ENCODE assay signal across 19 cellular contexts in the genomic region with DNA sequence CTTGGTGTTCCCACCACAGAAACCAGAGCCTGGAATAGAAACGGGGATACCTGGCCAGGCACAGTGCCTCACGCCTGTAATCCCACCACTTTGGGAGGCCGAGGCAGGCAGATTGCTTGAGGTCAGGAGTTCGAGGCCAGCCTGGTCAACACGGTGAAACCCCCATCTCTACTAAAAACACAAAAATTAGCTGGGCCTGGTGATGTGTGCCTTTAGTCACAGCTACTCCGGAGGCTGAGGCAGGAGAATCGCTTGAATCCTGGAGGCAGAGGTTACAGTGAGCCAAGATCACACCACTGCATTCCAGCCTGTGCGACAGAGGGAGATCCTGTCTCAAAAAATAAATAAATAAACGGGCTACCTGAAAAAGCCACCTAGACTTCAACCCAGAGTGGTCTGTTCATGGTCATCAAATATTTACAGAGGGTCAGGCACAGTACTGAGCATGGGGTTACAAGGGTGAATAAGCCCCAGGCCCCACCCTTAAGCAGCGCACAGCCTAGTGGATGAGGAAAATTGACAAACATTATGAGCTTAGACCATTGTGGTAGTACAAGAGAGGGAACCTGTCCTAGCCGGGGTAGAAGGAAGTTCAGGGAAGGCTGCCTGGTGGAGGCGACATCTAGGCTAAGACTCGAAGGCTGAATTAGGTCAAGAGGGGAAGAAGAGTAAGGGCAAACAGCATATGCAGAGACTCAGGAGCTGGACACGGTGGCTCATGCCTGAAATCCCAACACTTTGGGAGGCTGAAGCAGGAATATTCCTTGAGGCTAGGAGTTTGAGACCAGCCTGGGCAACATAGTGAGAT. TPM values are rescaled to one million over a fixed set of nuclear protein-coding genes. Genes with fewer than 3 reads are reported as not detected.
DNase-seq lines count a peak whose midpoint lies in the region; ATAC-seq, FAIRE-seq and TF ChIP-seq lines count a peak whose summit lies in the region.
"Had no signal": no experiment of that assay in that cellular context is flagged by ENCODE, and none has a peak within 500 bp of the region (broad histone marks: within the 10 kb centered on the region; RNA-seq: fewer than 3 reads in every experiment).

No MANE protein-coding gene starts in this region.

- 2% methylated on average over 14 of the region's 14 CpGs for WGBS in HepG2 (ENCODE audit: low lambda C conversion rate)
- 59 to 73% methylated on average over 14 of the region's 14 CpGs for WGBS in body of pancreas, 2 donors
- 88% methylated on average over 14 of the region's 14 CpGs for WGBS in suprapubic skin

- TF ChIP-seq EP300 in HepG2 (IDR thresholded peaks at IDR 0.05; ENCODE audit: low read depth in 2 of 2, low read length in 2 of 2), result peak; percentile 63 to 93; a peak in 3 of 4 replicates
- TF ChIP-seq EP300 in HepG2 (CRISPR knock-in tag; IDR thresholded peaks at IDR 0.05; ENCODE audit: borderline replicate concordance), result no peak; the same call in 1 of the 2 replicates
- TF ChIP-seq EP300 in suprapubic skin (IDR thresholded peaks at IDR 0.05), result no peak

- H3K27me3 ChIP-seq in GM23338 (ENCODE audit: insufficient read depth) (no peaks in the 10 kb centered on the region), RWPE2 (ENCODE audit: insufficient read depth, poor library complexity, severe bottlenecking) (no peaks in the 10 kb centered on the region), HepG2 (ENCODE audit: control insufficient read depth in 1 of 2, insufficient read depth in 2 of 2, low read length in 2 of 2) (no peaks in the 10 kb centered on the region; a peak in 1 of 5 replicates), neural progenitor cell (no peaks in the 10 kb centered on the region), body of pancreas (no peaks in the 10 kb centered on the region), suprapubic skin (no peaks in the 10 kb centered on the region)

- TF ChIP-seq CTCF in GM23338 (conservative IDR thresholded peaks at IDR 0.05; ENCODE audit: low read depth in 2 of 2) (no peak), RWPE2 (IDR thresholded peaks at IDR 0.05; ENCODE audit: poor library complexity, severe bottlenecking) (no peak), HepG2 (CRISPR knock-in tag; IDR thresholded peaks at IDR 0.05) (peak; percentile 54), neural progenitor cell (IDR thresholded peaks at IDR 0.05) (no peak), body of pancreas (IDR thresholded peaks at IDR 0.05) (no peak), suprapubic skin (IDR thresholded peaks at IDR 0.05) (no peak)

- ATAC-seq in GM23338 (no peak), RWPE2 (ENCODE audit: low read depth) (peak; percentile 15; the same call in 1 of the 3 replicates), HepG2 (peak; percentile 90), body of pancreas (no peak)

- H3K4me3 ChIP-seq in GM23338 (no peak overlapping the region), RWPE2 (ENCODE audit: severe bottlenecking) (no peak overlapping the region), HepG2 (replicated peaks in 1 of 3; ENCODE audit: insufficient read depth in 1 of 3, low read depth in 2 of 3, low read length in 3 of 3) (peak overlapping the region in 1 of 3 experiments; percentile 21; a peak in 1 of 6 replicates), neural progenitor cell (no peak overlapping the region), body of pancreas (no peak overlapping the region), suprapubic skin (no peak overlapping the region)
- H3K4me3 ChIP-seq: PC-9 had no signal

- H3K4me1 Mint-ChIP-seq in GM23338 (peaks cover 20% of the 10 kb centered on the region), neural progenitor cell (peaks cover 19% of the 10 kb centered on the region)

- TF ChIP-seq RAD21 in HepG2 (CRISPR knock-in tag; IDR thresholded peaks at IDR 0.05), result peak; percentile 33; the same call in 1 of the 2 replicates

- H3K4me2 ChIP-seq in GM23338, result no peak overlapping the region
- peak overlapping the region; percentile 68 for H3K4me2 ChIP-seq in HepG2 (ENCODE audit: low read depth, low read length)
- H3K4me2 ChIP-seq in neural progenitor cell, result no peak overlapping the region
- H3K4me2 ChIP-seq: PC-9 had no signal

- POLR2A ChIA-PET in HepG2 (lab: Yijun Ruan, JAX), result interaction anchor here (0.6 to 6.0 kb wide), 15 partner anchors 8 to 93 kb away, joined by 3 to 100 read pairs (median 12); a partner anchor contains a TSS

- DNase-seq in GM23338 (ENCODE audit: low spot score) (no peak), RWPE2 (ENCODE audit: low spot score) (no peak), HepG2 (ENCODE audit: low spot score) (peak; percentile 98), neural progenitor cell (ENCODE audit: low spot score) (no peak), body of pancreas (no peak), GM19239 (ENCODE audit: insufficient read length, low spot score) (no peak), suprapubic skin (ENCODE audit: low spot score in 2 of 2) (no peak)
- DNase-seq: Calu3, DMS79 treated with DMSO at 0.1 percent for 48 hours, HCEC 1CT, NCI-H1092, NCI-H146, NCI-H2081, NCI-H510A, NCI-H774, PC-9, SHP77 treated with DMSO at 0.1 percent for 48 hours had no signal

- H3K36me3 Mint-ChIP-seq in GM23338 (ENCODE audit: low read depth) (peaks cover 3% of the 10 kb centered on the region; the same call in 1 of the 3 replicates), neural progenitor cell (no peaks in the 10 kb centered on the region)

- no peaks in the 10 kb centered on the region for H3F3A ChIP-seq in GM23338 (replicated peaks; ENCODE audit: low read depth)
- H3F3A ChIP-seq in neural progenitor cell (ENCODE audit: low read depth), result peaks cover 30% of the 10 kb centered on the region

- CTCF ChIA-PET in HepG2 (lab: Yijun Ruan, JAX; ENCODE audit: low intra/inter-chr PET ratio, low total read pairs), result no interaction called here

- H3K9ac ChIP-seq in HepG2 (ENCODE audit: insufficient read depth, low read depth, low read length), result no peak overlapping the region; the same call in 1 of the 2 replicates
- no peak overlapping the region for H3K9ac ChIP-seq in neural progenitor cell

- H3K9me3 Mint-ChIP-seq in GM23338, result no peaks in the 10 kb centered on the region
- no peaks in the 10 kb centered on the region for H3K9me3 Mint-ChIP-seq in neural progenitor cell

- H3K27me3 Mint-ChIP-seq in GM23338 (ENCODE audit: insufficient read depth, low read depth, poor library complexity) (peaks cover 12% of the 10 kb centered on the region), neural progenitor cell (ENCODE audit: insufficient read depth, low read depth) (peaks cover 12% of the 10 kb centered on the region)

- in situ Hi-C loops in HepG2 (cut with HindIII; ENCODE audit: extremely low pct_ligation_motif_present, low pct_unique_long_range_greater_than_20kb), result no loop called here

- no peaks in the 10 kb centered on the region for H3K9me2 ChIP-seq in GM23338 (ENCODE audit: insufficient read depth)

- FAIRE-seq in HepG2 (lab: Jason Lieb, UNC) (peak; percentile 90), GM19239 (lab: Jason Lieb, UNC) (no peak)
- FAIRE-seq: G401.6 had no signal

- H3K79me2 ChIP-seq in GM23338 (replicated peaks; ENCODE audit: insufficient read depth) (0 out of 2 replicates have a peak, but pooled peaks cover 2% of the 10 kb centered on the region), HepG2 (ENCODE audit: insufficient read depth, low read length) (no peaks in the 10 kb centered on the region), neural progenitor cell (ENCODE audit: low read depth) (peaks cover 3% of the 10 kb centered on the region)

- intact Hi-C loops in HepG2 (cut with micrococcal nuclease; ENCODE audit: unreplicated experiment) (loop anchor here (2.0 kb wide), 1 partner anchor 36 kb away; a partner anchor contains a TSS), body of pancreas (cut with DNase I) (no loop called here)

- no peak overlapping the region for H2AFZ ChIP-seq in GM23338
- H2AFZ ChIP-seq in HepG2 (ENCODE audit: low read length), result no peak overlapping the region
- no peak overlapping the region for H2AFZ ChIP-seq in neural progenitor cell (replicated peaks)
- H2AFZ ChIP-seq: PC-9 had no signal

- H3K9me3 ChIP-seq in RWPE2 (ENCODE audit: severe bottlenecking) (no peaks in the 10 kb centered on the region), HepG2 (ENCODE audit: low read length) (no peaks in the 10 kb centered on the region), neural progenitor cell (ENCODE audit: low read depth) (no peaks in the 10 kb centered on the region), body of pancreas (no peaks in the 10 kb centered on the region), suprapubic skin (no peaks in the 10 kb centered on the region)

- no peaks in the 10 kb centered on the region for H3K36me3 ChIP-seq in GM23338 (ENCODE audit: insufficient read depth)
- H3K36me3 ChIP-seq in RWPE2 (ENCODE audit: low read depth), result no peaks in the 10 kb centered on the region
- no peaks in the 10 kb centered on the region for H3K36me3 ChIP-seq in HepG2 (replicated peaks in 1 of 2; ENCODE audit: control insufficient read depth in 1 of 2, insufficient read depth in 2 of 2, low read length in 2 of 2)
- no peaks in the 10 kb centered on the region for H3K36me3 ChIP-seq in neural progenitor cell
- no peaks in the 10 kb centered on the region for H3K36me3 ChIP-seq in body of pancreas (replicated peaks in 1 of 2; ENCODE audit: insufficient read depth in 1 of 2, low read depth in 2 of 2)
- H3K36me3 ChIP-seq in suprapubic skin, result no peaks in the 10 kb centered on the region

- no peaks in the 10 kb centered on the region for H4K20me1 ChIP-seq in GM23338 (replicated peaks; ENCODE audit: insufficient read depth)
- H4K20me1 ChIP-seq in HepG2 (ENCODE audit: insufficient read depth, low read length), result no peaks in the 10 kb centered on the region
- no peaks in the 10 kb centered on the region for H4K20me1 ChIP-seq in neural progenitor cell (ENCODE audit: low read depth)

- TF ChIP-seq POLR2A in HepG2 (IDR thresholded peaks at IDR 0.05; ENCODE audit: insufficient read depth in 1 of 2, low read depth in 2 of 2, low read length in 2 of 2) (no peak), body of pancreas (IDR thresholded peaks at IDR 0.05) (no peak), suprapubic skin (IDR thresholded peaks at IDR 0.05) (no peak)

- H3K27ac ChIP-seq in GM23338 (ENCODE audit: low read depth) (no peak overlapping the region), RWPE2 (ENCODE audit: poor library complexity, severe bottlenecking) (no peak overlapping the region), HepG2 (ENCODE audit: extremely low read length, insufficient read depth, low read length) (peak overlapping the region; percentile 72), neural progenitor cell (peak overlapping the region; percentile 61), body of pancreas (no peak overlapping the region), suprapubic skin (no peak overlapping the region)
- H3K27ac ChIP-seq: HL-60, PC-9 had no signal

- H3K4me3 Mint-ChIP-seq in GM23338 (no peak overlapping the region), neural progenitor cell (no peak overlapping the region)

- H3K27ac Mint-ChIP-seq in GM23338 (peak overlapping the region; percentile 0; the same call in 1 of the 2 replicates), neural progenitor cell (no peak overlapping the region)

- BruUV-seq in HepG2 (replicated peaks; lab: Mats Ljungman, UMichigan), result no TSS peak

- no peaks in the 10 kb centered on the region for H3K4me1 ChIP-seq in GM23338 (ENCODE audit: insufficient read depth)
- no peaks in the 10 kb centered on the region for H3K4me1 ChIP-seq in RWPE2 (ENCODE audit: insufficient read depth, poor library complexity, severe bottlenecking)
- peaks cover 79% of the 10 kb centered on the region for H3K4me1 ChIP-seq in HepG2 (ENCODE audit: insufficient read depth, low read length)
- peaks cover 13% of the 10 kb centered on the region for H3K4me1 ChIP-seq in neural progenitor cell
- no peaks in the 10 kb centered on the region for H3K4me1 ChIP-seq in body of pancreas
- H3K4me1 ChIP-seq in suprapubic skin, result peaks cover 23% of the 10 kb centered on the region

RNA-seq across cellular contexts. Expression of a gene that starts 7.2 kb away (rescaled TPM):
- 26.1 and 27.0 TPM in 2 replicates for total RNA-seq in GM23338 (2014; rRNA removed; shearing (Covaris generic))
- 28.3 and 37.0 TPM in 2 replicates for polyA plus RNA-seq in GM23338 (2016; fragmentation: Nextera tagmentation; extraction: Ambion mirVana)
- total RNA-seq in HepG2 (2016; rRNA removed; fragmentation: Illumina TruSeq; extraction: Trizol), result 18.5 and 20.9 TPM in 2 replicates
- 30.2 and 42.6 TPM in 2 replicates for total RNA-seq in HepG2 (2016; cell fraction: cytosol; rRNA removed; fragmentation: Illumina TruSeq; extraction: Trizol; ENCODE audit: low read depth)
- 17.6 and 21.4 TPM in 2 replicates for total RNA-seq in HepG2 (2016; cell fraction: insoluble cytoplasmic fraction; rRNA removed; fragmentation: Illumina TruSeq; extraction: Trizol)
- 35.4 and 44.6 TPM in 2 replicates for total RNA-seq in HepG2 (2016; cell fraction: membrane; rRNA removed; fragmentation: Illumina TruSeq; extraction: Trizol)
- total RNA-seq in HepG2 (2016; cell fraction: nucleus; rRNA removed; fragmentation: Illumina TruSeq; extraction: Trizol), result 19.3 and 21.9 TPM in 2 replicates
- polyA plus RNA-seq in HepG2 (2011; rRNA removed), result 21.6 and 24.4 TPM in 2 replicates
- polyA plus RNA-seq in HepG2 (2011; cell fraction: cytosol; rRNA removed), result 19.5 and 26.1 TPM in 2 replicates
- polyA plus RNA-seq in HepG2 (2011; cell fraction: nucleus; rRNA removed), result 38.0 and 44.1 TPM in 2 replicates
- polyA plus RNA-seq in HepG2 (2012), result 22.9 and 30.3 TPM in 2 replicates
- 41.4 and 54.3 TPM in 2 replicates for polyA plus RNA-seq in HepG2 (2016; cell fraction: cytosol; fragmentation: Illumina TruSeq; extraction: Trizol; ENCODE audit: low read depth)
- 27.4 and 35.6 TPM in 2 replicates for polyA plus RNA-seq in HepG2 (2016; cell fraction: insoluble cytoplasmic fraction; fragmentation: Illumina TruSeq; extraction: Trizol; ENCODE audit: low read depth)
- polyA plus RNA-seq in HepG2 (2016; cell fraction: membrane; fragmentation: Illumina TruSeq; extraction: Trizol; ENCODE audit: low read depth), result 51.1 and 55.4 TPM in 2 replicates
- 35.5 and 37.2 TPM in 2 replicates for polyA plus RNA-seq in HepG2 (2016; cell fraction: nucleus; fragmentation: Illumina TruSeq; extraction: Trizol; ENCODE audit: insufficient read depth, low read depth)
- polyA minus RNA-seq in HepG2 (2011; rRNA and poly(A)+ RNA removed; ENCODE audit: low replicate concordance), result 40.1 and 74.5 TPM in 2 replicates
- 19.4 and 24.4 TPM in 2 replicates for polyA minus RNA-seq in HepG2 (2011; cell fraction: cytosol; rRNA and poly(A)+ RNA removed)
- 55.2 and 63.6 TPM in 2 replicates for polyA minus RNA-seq in HepG2 (2011; cell fraction: nucleus; rRNA and poly(A)+ RNA removed)
- total RNA-seq in neural progenitor cell (ENCODE audit: low replicate concordance), result 9.5 and 24.5 TPM in 2 replicates
- 10 to 100 TPM; 20.2 to 28.7 TPM for total RNA-seq in body of pancreas
- total RNA-seq in suprapubic skin, result 10 to 100 TPM; 37.2 to 70.3 (median 42.4) TPM

RNA-seq across cellular contexts. Expression of a gene that starts 15.3 kb away (rescaled TPM):
- 141 and 160 TPM in 2 replicates for total RNA-seq in GM23338 (2014; rRNA removed; shearing (Covaris generic))
- polyA plus RNA-seq in GM23338 (2016; fragmentation: Nextera tagmentation; extraction: Ambion mirVana) (107 and 108 TPM in 2 replicates), HepG2 (2011; rRNA removed) (28.6 and 30.7 TPM in 2 replicates)
- total RNA-seq in HepG2 (2016; rRNA removed; fragmentation: Illumina TruSeq; extraction: Trizol) (7.0 and 16.9 TPM in 2 replicates), neural progenitor cell (ENCODE audit: low replicate concordance) (22.3 and 54.4 TPM in 2 replicates), body of pancreas (100 to 1,000 TPM; 109 to 198 TPM), suprapubic skin (100 to 1,000 TPM in 1 of 4 donors, 10 to 100 TPM in 3; 49.2 to 138 (median 70.4) TPM)
- total RNA-seq in HepG2 (2016; cell fraction: cytosol; rRNA removed; fragmentation: Illumina TruSeq; extraction: Trizol; ENCODE audit: low read depth), result 3.6 and 5.4 TPM in 2 replicates
- 5.7 and 18.2 TPM in 2 replicates for total RNA-seq in HepG2 (2016; cell fraction: insoluble cytoplasmic fraction; rRNA removed; fragmentation: Illumina TruSeq; extraction: Trizol)
- 6.1 and 6.9 TPM in 2 replicates for total RNA-seq in HepG2 (2016; cell fraction: membrane; rRNA removed; fragmentation: Illumina TruSeq; extraction: Trizol)
- 18.3 and 22.2 TPM in 2 replicates for total RNA-seq in HepG2 (2016; cell fraction: nucleus; rRNA removed; fragmentation: Illumina TruSeq; extraction: Trizol)
- polyA plus RNA-seq in HepG2 (2011; cell fraction: cytosol; rRNA removed), result 26.4 and 36.2 TPM in 2 replicates
- 25.4 and 33.0 TPM in 2 replicates for polyA plus RNA-seq in HepG2 (2011; cell fraction: nucleus; rRNA removed)
- polyA plus RNA-seq in HepG2 (2012), result 13.5 and 20.7 TPM in 2 replicates
- 6.3 and 6.9 TPM in 2 replicates for polyA plus RNA-seq in HepG2 (2016; cell fraction: cytosol; fragmentation: Illumina TruSeq; extraction: Trizol; ENCODE audit: low read depth)
- polyA plus RNA-seq in HepG2 (2016; cell fraction: insoluble cytoplasmic fraction; fragmentation: Illumina TruSeq; extraction: Trizol; ENCODE audit: low read depth), result 7.2 and 10.5 TPM in 2 replicates
- 7.7 and 8.9 TPM in 2 replicates for polyA plus RNA-seq in HepG2 (2016; cell fraction: membrane; fragmentation: Illumina TruSeq; extraction: Trizol; ENCODE audit: low read depth)
- polyA plus RNA-seq in HepG2 (2016; cell fraction: nucleus; fragmentation: Illumina TruSeq; extraction: Trizol; ENCODE audit: insufficient read depth, low read depth), result 31.7 and 37.7 TPM in 2 replicates
- polyA minus RNA-seq in HepG2 (2011; rRNA and poly(A)+ RNA removed; ENCODE audit: low replicate concordance), result 3.3 and 51.4 TPM in 2 replicates
- polyA minus RNA-seq in HepG2 (2011; cell fraction: cytosol; rRNA and poly(A)+ RNA removed), result 17.1 and 20.1 TPM in 2 replicates
- 8.1 and 10.7 TPM in 2 replicates for polyA minus RNA-seq in HepG2 (2011; cell fraction: nucleus; rRNA and poly(A)+ RNA removed)

RNA-seq across cellular contexts. Expression of a gene that starts 36.1 kb away (rescaled TPM):
- total RNA-seq in GM23338 (2014; rRNA removed; shearing (Covaris generic)), result 31.4 and 39.9 TPM in 2 replicates
- 52.8 and 63.9 TPM in 2 replicates for polyA plus RNA-seq in GM23338 (2016; fragmentation: Nextera tagmentation; extraction: Ambion mirVana)
- 63.8 and 202 TPM in 2 replicates for total RNA-seq in HepG2 (2016; rRNA removed; fragmentation: Illumina TruSeq; extraction: Trizol)
- total RNA-seq in HepG2 (2016; cell fraction: cytosol; rRNA removed; fragmentation: Illumina TruSeq; extraction: Trizol; ENCODE audit: low read depth), result 83.9 and 87.3 TPM in 2 replicates
- total RNA-seq in HepG2 (2016; cell fraction: insoluble cytoplasmic fraction; rRNA removed; fragmentation: Illumina TruSeq; extraction: Trizol), result 57.2 and 212 TPM in 2 replicates
- 50.4 and 53.1 TPM in 2 replicates for total RNA-seq in HepG2 (2016; cell fraction: membrane; rRNA removed; fragmentation: Illumina TruSeq; extraction: Trizol)
- 213 and 263 TPM in 2 replicates for total RNA-seq in HepG2 (2016; cell fraction: nucleus; rRNA removed; fragmentation: Illumina TruSeq; extraction: Trizol)
- polyA plus RNA-seq in HepG2 (2011; rRNA removed), result 222 and 231 TPM in 2 replicates
- 240 and 265 TPM in 2 replicates for polyA plus RNA-seq in HepG2 (2011; cell fraction: cytosol; rRNA removed)
- polyA plus RNA-seq in HepG2 (2011; cell fraction: nucleus; rRNA removed), result 851 and 910 TPM in 2 replicates
- 102 and 105 TPM in 2 replicates for polyA plus RNA-seq in HepG2 (2012)
- polyA plus RNA-seq in HepG2 (2016; cell fraction: cytosol; fragmentation: Illumina TruSeq; extraction: Trizol; ENCODE audit: low read depth), result 37.4 and 39.2 TPM in 2 replicates
- 82.4 and 101 TPM in 2 replicates for polyA plus RNA-seq in HepG2 (2016; cell fraction: insoluble cytoplasmic fraction; fragmentation: Illumina TruSeq; extraction: Trizol; ENCODE audit: low read depth)
- polyA plus RNA-seq in HepG2 (2016; cell fraction: membrane; fragmentation: Illumina TruSeq; extraction: Trizol; ENCODE audit: low read depth), result 45.6 and 51.6 TPM in 2 replicates
- 573 and 587 TPM in 2 replicates for polyA plus RNA-seq in HepG2 (2016; cell fraction: nucleus; fragmentation: Illumina TruSeq; extraction: Trizol; ENCODE audit: insufficient read depth, low read depth)
- 289 and 410 TPM in 2 replicates for polyA minus RNA-seq in HepG2 (2011; rRNA and poly(A)+ RNA removed; ENCODE audit: low replicate concordance)
- polyA minus RNA-seq in HepG2 (2011; cell fraction: cytosol; rRNA and poly(A)+ RNA removed), result 109 and 118 TPM in 2 replicates
- polyA minus RNA-seq in HepG2 (2011; cell fraction: nucleus; rRNA and poly(A)+ RNA removed), result 292 and 323 TPM in 2 replicates
- total RNA-seq in neural progenitor cell (ENCODE audit: low replicate concordance), result 15.1 and 30.9 TPM in 2 replicates
- 10 to 100 TPM; 41.0 to 43.8 TPM for total RNA-seq in body of pancreas
- 100 to 1,000 TPM in 3 of 4 donors, 10 to 100 TPM in 1; 95.5 to 133 (median 120) TPM for total RNA-seq in suprapubic skin

RNA-seq across cellular contexts. Expression of a gene that starts 36.3 kb away (rescaled TPM):
- total RNA-seq in GM23338 (2014; rRNA removed; shearing (Covaris generic)), result 7.6 and 10.9 TPM in 2 replicates
- 4.5 and 4.6 TPM in 2 replicates for polyA plus RNA-seq in GM23338 (2016; fragmentation: Nextera tagmentation; extraction: Ambion mirVana)
- 4.1 and 9.7 TPM in 2 replicates for total RNA-seq in HepG2 (2016; rRNA removed; fragmentation: Illumina TruSeq; extraction: Trizol)
- 6.7 and 8.8 TPM in 2 replicates for total RNA-seq in HepG2 (2016; cell fraction: cytosol; rRNA removed; fragmentation: Illumina TruSeq; extraction: Trizol; ENCODE audit: low read depth)
- 6.0 and 9.5 TPM in 2 replicates for total RNA-seq in HepG2 (2016; cell fraction: insoluble cytoplasmic fraction; rRNA removed; fragmentation: Illumina TruSeq; extraction: Trizol)
- total RNA-seq in HepG2 (2016; cell fraction: membrane; rRNA removed; fragmentation: Illumina TruSeq; extraction: Trizol), result 7.3 and 9.1 TPM in 2 replicates
- 14.4 and 18.5 TPM in 2 replicates for total RNA-seq in HepG2 (2016; cell fraction: nucleus; rRNA removed; fragmentation: Illumina TruSeq; extraction: Trizol)
- polyA plus RNA-seq in HepG2 (2011; rRNA removed), result 7.2 and 12.2 TPM in 2 replicates
- 3.7 and 6.3 TPM in 2 replicates for polyA plus RNA-seq in HepG2 (2011; cell fraction: cytosol; rRNA removed)
- 57.9 and 58.9 TPM in 2 replicates for polyA plus RNA-seq in HepG2 (2011; cell fraction: nucleus; rRNA removed)
- 4.2 and 4.6 TPM in 2 replicates for polyA plus RNA-seq in HepG2 (2012)
- polyA plus RNA-seq in HepG2 (2016; cell fraction: cytosol; fragmentation: Illumina TruSeq; extraction: Trizol; ENCODE audit: low read depth), result 4.1 and 4.3 TPM in 2 replicates
- polyA plus RNA-seq in HepG2 (2016; cell fraction: insoluble cytoplasmic fraction; fragmentation: Illumina TruSeq; extraction: Trizol; ENCODE audit: low read depth), result 4.2 and 4.9 TPM in 2 replicates
- 3.9 and 4.0 TPM in 2 replicates for polyA plus RNA-seq in HepG2 (2016; cell fraction: membrane; fragmentation: Illumina TruSeq; extraction: Trizol; ENCODE audit: low read depth)
- 18.5 and 19.4 TPM in 2 replicates for polyA plus RNA-seq in HepG2 (2016; cell fraction: nucleus; fragmentation: Illumina TruSeq; extraction: Trizol; ENCODE audit: insufficient read depth, low read depth)
- 1.3 and 16.0 TPM in 2 replicates for polyA minus RNA-seq in HepG2 (2011; rRNA and poly(A)+ RNA removed; ENCODE audit: low replicate concordance)
- 1.9 and 2.1 TPM in 2 replicates for polyA minus RNA-seq in HepG2 (2011; cell fraction: cytosol; rRNA and poly(A)+ RNA removed)
- polyA minus RNA-seq in HepG2 (2011; cell fraction: nucleus; rRNA and poly(A)+ RNA removed), result 24.2 and 27.4 TPM in 2 replicates
- 0.24 and 1.2 TPM in 2 replicates for total RNA-seq in neural progenitor cell (ENCODE audit: low replicate concordance)
- 1 to 10 TPM; 3.3 to 5.2 TPM for total RNA-seq in body of pancreas
- 10 to 100 TPM in 1 of 4 donors, 1 to 10 TPM in 3; 4.2 to 11.5 (median 5.7) TPM for total RNA-seq in suprapubic skin

RNA-seq across cellular contexts. Expression of a gene that starts 39.9 kb away (rescaled TPM):
- total RNA-seq in GM23338 (2014; rRNA removed; shearing (Covaris generic)), result 1.0 and 7.5 TPM in 2 replicates
- polyA plus RNA-seq in GM23338 (2016; fragmentation: Nextera tagmentation; extraction: Ambion mirVana) (0.50 TPM in 1 of 2 replicates, not detected in the other), HepG2 (2011; rRNA removed) (4.8 and 8.9 TPM in 2 replicates)
- total RNA-seq in HepG2 (2016; rRNA removed; fragmentation: Illumina TruSeq; extraction: Trizol) (3.3 and 7.6 TPM in 2 replicates), neural progenitor cell (ENCODE audit: low replicate concordance) (0.43 and 0.54 TPM in 2 replicates), body of pancreas (1 to 10 TPM; 1.3 to 2.6 TPM), suprapubic skin (10 to 100 TPM in 1 of 4 donors, 1 to 10 TPM in 2, not detected in 1; 1.9 to 12.9 (median 6.4) TPM)
- 0.35 and 0.40 TPM in 2 replicates for total RNA-seq in HepG2 (2016; cell fraction: cytosol; rRNA removed; fragmentation: Illumina TruSeq; extraction: Trizol; ENCODE audit: low read depth)
- total RNA-seq in HepG2 (2016; cell fraction: insoluble cytoplasmic fraction; rRNA removed; fragmentation: Illumina TruSeq; extraction: Trizol), result 2.3 and 8.1 TPM in 2 replicates
- 2.3 TPM in 2 replicates for total RNA-seq in HepG2 (2016; cell fraction: membrane; rRNA removed; fragmentation: Illumina TruSeq; extraction: Trizol)
- total RNA-seq in HepG2 (2016; cell fraction: nucleus; rRNA removed; fragmentation: Illumina TruSeq; extraction: Trizol), result 13.0 and 19.1 TPM in 2 replicates
- polyA plus RNA-seq in HepG2 (2011; cell fraction: cytosol; rRNA removed), result 1.8 and 3.7 TPM in 2 replicates
- 44.5 and 49.8 TPM in 2 replicates for polyA plus RNA-seq in HepG2 (2011; cell fraction: nucleus; rRNA removed)
- polyA plus RNA-seq in HepG2 (2012), result 2.1 and 3.2 TPM in 2 replicates
- polyA plus RNA-seq in HepG2 (2016; cell fraction: cytosol; fragmentation: Illumina TruSeq; extraction: Trizol; ENCODE audit: low read depth), result 0.34 and 0.51 TPM in 2 replicates
- polyA plus RNA-seq in HepG2 (2016; cell fraction: insoluble cytoplasmic fraction; fragmentation: Illumina TruSeq; extraction: Trizol; ENCODE audit: low read depth), result 1.0 and 1.7 TPM in 2 replicates
- 0.37 and 1.7 TPM in 2 replicates for polyA plus RNA-seq in HepG2 (2016; cell fraction: membrane; fragmentation: Illumina TruSeq; extraction: Trizol; ENCODE audit: low read depth)
- 23.9 and 34.2 TPM in 2 replicates for polyA plus RNA-seq in HepG2 (2016; cell fraction: nucleus; fragmentation: Illumina TruSeq; extraction: Trizol; ENCODE audit: insufficient read depth, low read depth)
- polyA minus RNA-seq in HepG2 (2011; rRNA and poly(A)+ RNA removed; ENCODE audit: low replicate concordance), result 3.0 and 7.4 TPM in 2 replicates
- polyA minus RNA-seq in HepG2 (2011; cell fraction: cytosol; rRNA and poly(A)+ RNA removed), result 1.8 and 2.4 TPM in 2 replicates
- polyA minus RNA-seq in HepG2 (2011; cell fraction: nucleus; rRNA and poly(A)+ RNA removed), result 19.0 and 20.9 TPM in 2 replicates

Comparison
In these comparisons a context has a peak if more than half of its experiments do, and no peak if none do; other contexts are left out.
1. ATAC-seq: peak in RWPE2 (single experiment) and HepG2 (single experiment); none in GM23338 (single experiment) and body of pancreas (single experiment).
2. H3K27ac ChIP-seq: peak in HepG2 (single experiment) and neural progenitor cell (single experiment); none in GM23338 (single experiment), RWPE2 (single experiment), body of pancreas (0 of 4) and suprapubic skin (single experiment).